26 cellular contexts compared by ENCODE assay signal in the genomic region with DNA sequence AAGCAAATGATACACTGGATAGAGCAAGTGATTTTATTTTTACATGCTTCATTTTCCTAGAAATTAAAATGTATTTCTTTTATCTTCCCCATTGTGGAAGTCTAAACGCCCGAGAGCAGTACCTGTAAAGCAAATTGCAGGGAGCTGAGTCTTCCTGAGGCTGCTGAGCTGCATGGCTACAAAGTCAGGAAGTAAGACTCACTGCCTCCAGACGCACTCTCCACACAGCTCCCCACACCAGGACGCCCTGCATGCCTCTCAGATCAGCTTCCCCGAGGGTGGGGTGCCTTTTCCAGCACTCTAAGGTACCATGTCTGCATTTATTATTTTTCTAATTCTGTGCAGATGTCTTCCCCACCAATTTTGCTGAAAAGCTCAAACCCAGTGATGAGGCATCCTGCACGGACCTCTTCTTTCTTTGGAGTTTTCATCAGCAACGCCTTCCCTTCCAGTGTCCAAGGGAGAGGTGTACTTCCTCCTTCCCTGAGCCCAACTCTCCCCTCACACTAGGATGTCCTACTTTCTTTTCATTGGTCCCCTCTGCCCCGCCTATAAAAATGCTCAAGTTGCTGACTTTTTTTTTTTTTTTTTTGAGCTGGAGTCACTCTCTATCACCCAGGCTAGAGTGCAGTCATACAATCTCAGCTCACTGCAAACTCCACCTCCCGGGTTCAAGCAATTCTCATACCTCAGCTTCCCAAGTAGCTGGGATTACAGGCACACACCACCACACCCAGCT.
DNase-seq lines count a peak whose midpoint lies in the region; ATAC-seq, FAIRE-seq and TF ChIP-seq lines count a peak whose summit lies in the region.
"Had no signal": no experiment of that assay in that cellular context is flagged by ENCODE, and none has a peak within 500 bp of the region (broad histone marks: within the 10 kb centered on the region; RNA-seq: fewer than 3 reads in every experiment).

No MANE protein-coding gene starts in this region.

- intact Hi-C loops in ascending aorta (cut with DNase I) (no loop called here), kidney (cut with DNase I) (no loop called here)

- peak overlapping the region; percentile 53 for H3K27ac Mint-ChIP-seq in activated naive CD4-positive, alpha-beta T cell treated with anti-CD3 and anti-CD28 coated beads, Interleukin-2, amount 10 ng/mL, durations not matched to agents 7 days and 5 days
- peak overlapping the region; percentile 52 for H3K27ac Mint-ChIP-seq in endothelial cell (ENCODE audit: unreplicated experiment)
- H3K27ac Mint-ChIP-seq in stimulated activated naive B cell treated with anti-CD40 and anti-IgM and Interleukin-4, amounts not matched to agents 10 μg/mL and 1 μg/mL and 100 μg/mL, for 72 hours = peak overlapping the region; percentile 60
- H3K27ac Mint-ChIP-seq: activated naive CD8-positive, alpha-beta T cell; natural killer cell; progenitor cell of endocrine pancreas had no signal

- no peaks in the 10 kb centered on the region for H3F3A ChIP-seq in OCI-LY1 (ENCODE audit: insufficient read depth, low read length)

- H3K4me1 ChIP-seq in OCI-LY1 (ENCODE audit: insufficient read depth, low read length, severe bottlenecking) (peaks cover 25% of the 10 kb centered on the region), ascending aorta (no peaks in the 10 kb centered on the region), kidney (ENCODE audit: control insufficient read depth in 1 of 2, insufficient read depth in 1 of 2, low read depth in 1 of 2, low read length in 2 of 2) (no peaks in the 10 kb centered on the region)
- H3K4me1 ChIP-seq: upper lobe of left lung had no signal

- no peak overlapping the region for H2AFZ ChIP-seq in OCI-LY1 (ENCODE audit: low read length)

- H4K20me1 ChIP-seq in OCI-LY1 (ENCODE audit: insufficient read depth, low read length) = no peaks in the 10 kb centered on the region

- CTCF ChIA-PET in activated naive CD4-positive, alpha-beta T cell treated with anti-CD3 and anti-CD28 coated beads, Interleukin-2, amount 10 ng/mL, durations not matched to agents 7 days and 5 days (lab: Charles Lee) = no interaction called here

- TF ChIP-seq CTCF in OCI-LY1 (IDR thresholded peaks at IDR 0.05; ENCODE audit: low read length) = no peak
- no peak for TF ChIP-seq CTCF in endothelial cell (IDR thresholded peaks at IDR 0.05; ENCODE audit: unreplicated experiment)
- no peak for TF ChIP-seq CTCF in ascending aorta (IDR thresholded peaks at IDR 0.05)
- TF ChIP-seq CTCF in kidney (IDR thresholded peaks at IDR 0.05; ENCODE audit: borderline replicate concordance, extremely low read depth, insufficient read depth) = no peak

- H3K4me3 Mint-ChIP-seq in activated naive CD4-positive, alpha-beta T cell treated with anti-CD3 and anti-CD28 coated beads, Interleukin-2, amount 10 ng/mL, durations not matched to agents 7 days and 5 days = no peak overlapping the region
- peak overlapping the region; percentile 52 for H3K4me3 Mint-ChIP-seq in endothelial cell (ENCODE audit: unreplicated experiment)
- no peak overlapping the region for H3K4me3 Mint-ChIP-seq in stimulated activated naive B cell treated with anti-CD40 and anti-IgM and Interleukin-4, amounts not matched to agents 10 μg/mL and 1 μg/mL and 100 μg/mL, for 72 hours
- H3K4me3 Mint-ChIP-seq: activated CD4-positive, alpha-beta T cell treated with anti-CD3 and anti-CD28 coated beads, Interleukin-2, amount 10 ng/mL, durations not matched to agents 7 days and 5 days; activated naive CD8-positive, alpha-beta T cell; CD14-positive monocyte; IgD-negative memory B cell; natural killer cell had no signal

- H3K9ac ChIP-seq in OCI-LY1 (ENCODE audit: low read length) (no peak overlapping the region; the same call in 1 of the 2 replicates), kidney (ENCODE audit: low read length in 2 of 2) (no peak overlapping the region)

- FAIRE-seq in kidney (lab: Jason Lieb, UNC) = no peak
- FAIRE-seq: A549, GM19239 had no signal

- no peaks in the 10 kb centered on the region for H3K79me2 ChIP-seq in OCI-LY1 (ENCODE audit: insufficient read depth, low read length)

- H3K27me3 ChIP-seq in OCI-LY1 (ENCODE audit: insufficient read depth, low read length) (no peaks in the 10 kb centered on the region), ascending aorta (no peaks in the 10 kb centered on the region)
- H3K27me3 ChIP-seq: cardiac muscle cell, spleen, upper lobe of left lung had no signal

- H3K36me3 ChIP-seq in OCI-LY1 (ENCODE audit: insufficient read depth, low read length) = peaks cover 23% of the 10 kb centered on the region
- H3K36me3 ChIP-seq in ascending aorta = peaks cover 18 to 23% of the 10 kb centered on the region in 2 donors
- H3K36me3 ChIP-seq in kidney (ENCODE audit: control insufficient read depth in 1 of 2, insufficient read depth in 2 of 2, low read length in 2 of 2) = peaks cover 0 to 3% of the 10 kb centered on the region in 2 donors
- H3K36me3 ChIP-seq: cardiac muscle cell had no signal

- peaks cover 23% of the 10 kb centered on the region for H3K9me3 Mint-ChIP-seq in activated naive CD4-positive, alpha-beta T cell treated with anti-CD3 and anti-CD28 coated beads, Interleukin-2, amount 10 ng/mL, durations not matched to agents 7 days and 5 days
- H3K9me3 Mint-ChIP-seq in endothelial cell (ENCODE audit: unreplicated experiment) = peaks cover 4% of the 10 kb centered on the region
- peaks cover 8 to 9% of the 10 kb centered on the region in 2 donors for H3K9me3 Mint-ChIP-seq in stimulated activated naive B cell treated with anti-CD40 and anti-IgM and Interleukin-4, amounts not matched to agents 10 μg/mL and 1 μg/mL and 100 μg/mL, for 72 hours
- H3K9me3 Mint-ChIP-seq: natural killer cell had no signal

- peaks cover 2% of the 10 kb centered on the region; the same call in 1 of the 2 replicates for H3K9me3 ChIP-seq in OCI-LY1 (ENCODE audit: low read length)
- H3K9me3 ChIP-seq in ascending aorta = no peaks in the 10 kb centered on the region
- peaks cover 2% of the 10 kb centered on the region in 2 donors for H3K9me3 ChIP-seq in kidney (ENCODE audit: control insufficient read depth in 1 of 2, low read length in 2 of 2)

- no peak for ATAC-seq in stimulated activated naive B cell treated with anti-CD40 and anti-IgM and Interleukin-4, amounts not matched to agents 10 μg/mL and 1 μg/mL and 100 μg/mL, for 72 hours (replicated peaks)
- ATAC-seq: A549, natural killer cell had no signal

- no peak overlapping the region; the same call in 1 of the 2 replicates for H3K4me2 ChIP-seq in OCI-LY1 (ENCODE audit: low read length)
- H3K4me2 ChIP-seq: A549 had no signal

- H3K4me3 ChIP-seq in OCI-LY1 (ENCODE audit: low read depth, low read length, poor library complexity, severe bottlenecking) (no peak overlapping the region), ascending aorta (no peak overlapping the region), kidney (ENCODE audit: low read length in 2 of 2) (no peak overlapping the region)
- H3K4me3 ChIP-seq: A549, cardiac muscle cell, lung, spleen, upper lobe of left lung had no signal

- peaks cover 60% of the 10 kb centered on the region for H3K36me3 Mint-ChIP-seq in activated naive CD4-positive, alpha-beta T cell treated with anti-CD3 and anti-CD28 coated beads, Interleukin-2, amount 10 ng/mL, durations not matched to agents 7 days and 5 days
- peaks cover 44% of the 10 kb centered on the region for H3K36me3 Mint-ChIP-seq in endothelial cell (ENCODE audit: low read depth, unreplicated experiment)
- peaks cover 38 to 59% of the 10 kb centered on the region in 2 donors for H3K36me3 Mint-ChIP-seq in stimulated activated naive B cell treated with anti-CD40 and anti-IgM and Interleukin-4, amounts not matched to agents 10 μg/mL and 1 μg/mL and 100 μg/mL, for 72 hours

- no peaks in the 10 kb centered on the region for H3K27me3 Mint-ChIP-seq in activated naive CD4-positive, alpha-beta T cell treated with anti-CD3 and anti-CD28 coated beads, Interleukin-2, amount 10 ng/mL, durations not matched to agents 7 days and 5 days
- peaks cover 4% of the 10 kb centered on the region for H3K27me3 Mint-ChIP-seq in endothelial cell (ENCODE audit: unreplicated experiment)
- H3K27me3 Mint-ChIP-seq in stimulated activated naive B cell treated with anti-CD40 and anti-IgM and Interleukin-4, amounts not matched to agents 10 μg/mL and 1 μg/mL and 100 μg/mL, for 72 hours = no peaks in the 10 kb centered on the region
- H3K27me3 Mint-ChIP-seq: activated CD4-positive, alpha-beta T cell treated with anti-CD3 and anti-CD28 coated beads, Interleukin-2, amount 10 ng/mL, durations not matched to agents 7 days and 5 days; activated naive CD8-positive, alpha-beta T cell; IgD-negative memory B cell; progenitor cell of endocrine pancreas had no signal

- peak overlapping the region; percentile 78 for H3K27ac ChIP-seq in OCI-LY1 (ENCODE audit: low read depth, low read length, poor library complexity, severe bottlenecking)
- no peak overlapping the region for H3K27ac ChIP-seq in ascending aorta
- no peak overlapping the region for H3K27ac ChIP-seq in kidney (ENCODE audit: low read depth in 2 of 2, low read length in 2 of 2)
- H3K27ac ChIP-seq: cardiac muscle cell, upper lobe of left lung had no signal

- H3K9me2 ChIP-seq in OCI-LY1 (ENCODE audit: low read depth, low read length) = no peaks in the 10 kb centered on the region

- H3K4me1 Mint-ChIP-seq in activated naive CD4-positive, alpha-beta T cell treated with anti-CD3 and anti-CD28 coated beads, Interleukin-2, amount 10 ng/mL, durations not matched to agents 7 days and 5 days = peaks cover 17% of the 10 kb centered on the region
- H3K4me1 Mint-ChIP-seq in endothelial cell (ENCODE audit: unreplicated experiment) = peaks cover 25% of the 10 kb centered on the region
- H3K4me1 Mint-ChIP-seq in stimulated activated naive B cell treated with anti-CD40 and anti-IgM and Interleukin-4, amounts not matched to agents 10 μg/mL and 1 μg/mL and 100 μg/mL, for 72 hours = peaks cover 3 to 16% of the 10 kb centered on the region in 2 donors
- H3K4me1 Mint-ChIP-seq: CD14-positive monocyte, natural killer cell had no signal

- DNase-seq in activated naive CD4-positive, alpha-beta T cell treated with anti-CD3 and anti-CD28 coated beads, Interleukin-2, amount 10 ng/mL, durations not matched to agents 7 days and 5 days = no peak
- DNase-seq in activated naive CD4-positive, alpha-beta T cell treated with anti-CD3 and anti-CD28 coated beads, Interleukin-2, amount 50 U/mL, for 16 hours = no peak
- no peak for DNase-seq in endothelial cell (ENCODE audit: low spot score)
- DNase-seq in stimulated activated naive B cell treated with anti-CD40 and anti-IgM and Interleukin-4, amounts not matched to agents 10 μg/mL and 1 μg/mL and 100 μg/mL, for 72 hours = no peak
- DNase-seq in NCI-H510A treated with DMSO at 0.1 percent for 48 hours (lab: John Stamatoyannopoulos, UW) = no peak
- DNase-seq in ascending aorta (ENCODE audit: low spot score in 2 of 2) = no peak
- no peak for DNase-seq in kidney
- DNase-seq: activated CD4-positive, alpha-beta T cell treated with anti-CD3 and anti-CD28 coated beads, Interleukin-2, amount 10 ng/mL, durations not matched to agents 7 days and 5 days; activated T-cell treated with anti-CD3 and anti-CD28 coated beads for 4 hours; DMS79 treated with DMSO at 0.1 percent for 48 hours; glutamatergic neuron; natural killer cell; NCI-H1048; NCI-H2081; NCI-H69; spleen; upper lobe of left lung had no signal
